ENCODE assay signal across 31 cellular contexts in genomic region chr3:40576431-40576830, GRCh38.
"Had no signal": no experiment of that assay in that cellular context is flagged by ENCODE, and none has a peak within 500 bp of the region (broad histone marks: within the 10 kb centered on the region; RNA-seq: fewer than 3 reads in every experiment).

No MANE protein-coding gene starts in this region.

- H3K4me1 Mint-ChIP-seq: naive B cell; natural killer cell; stimulated activated memory B cell treated with anti-CD40 and anti-IgM and Interleukin-4, amounts not matched to agents 10 μg/mL and 1 μg/mL and 100 μg/mL, for 72 hours; stimulated activated naive CD8-positive, alpha-beta T cell treated with anti-CD3 and anti-CD28 coated beads, Interleukin-15, amount 100 ng/mL, for 72 hours had no signal

- H3K27ac Mint-ChIP-seq: mesothelial cell of epicardium; naive B cell; natural killer cell; nephron progenitor cell; neural progenitor cell; stimulated activated memory B cell treated with anti-CD40 and anti-IgM and Interleukin-4, amounts not matched to agents 10 μg/mL and 1 μg/mL and 100 μg/mL, for 72 hours; stimulated activated naive CD8-positive, alpha-beta T cell treated with anti-CD3 and anti-CD28 coated beads, Interleukin-15, amount 100 ng/mL, for 72 hours had no signal

- H3K36me3 Mint-ChIP-seq: mesothelial cell of epicardium; naive B cell; natural killer cell; neural progenitor cell; stimulated activated memory B cell treated with anti-CD40 and anti-IgM and Interleukin-4, amounts not matched to agents 10 μg/mL and 1 μg/mL and 100 μg/mL, for 72 hours had no signal

- H3K9ac ChIP-seq: neural progenitor cell, parathyroid adenoma had no signal

- H3K4me2 ChIP-seq: neural progenitor cell, smooth muscle cell had no signal

- H3K4me3 ChIP-seq: left lung, lower lobe of right lung, neural progenitor cell, psoas muscle, right atrium auricular region, right lobe of liver, smooth muscle cell, testis, thyroid gland, transverse colon, upper lobe of left lung, vagina had no signal

- H3K27ac ChIP-seq: left lung, lower lobe of right lung, neural progenitor cell, neutrophil, parathyroid adenoma, psoas muscle, right atrium auricular region, right lobe of liver, testis, thyroid gland, transverse colon, upper lobe of left lung, vagina had no signal

- H3K4me1 ChIP-seq: left lung, lower lobe of right lung, parathyroid adenoma, psoas muscle, right atrium auricular region, right lobe of liver, testis, thyroid gland, transverse colon, vagina had no signal

- H3K9me3 Mint-ChIP-seq: mesothelial cell of epicardium; naive B cell; natural killer cell; nephron progenitor cell; neural progenitor cell; stimulated activated memory B cell treated with anti-CD40 and anti-IgM and Interleukin-4, amounts not matched to agents 10 μg/mL and 1 μg/mL and 100 μg/mL, for 72 hours; stimulated activated naive CD8-positive, alpha-beta T cell treated with anti-CD3 and anti-CD28 coated beads, Interleukin-15, amount 100 ng/mL, for 72 hours had no signal

- H3K9me3 ChIP-seq: left lung, lower lobe of right lung, neutrophil, psoas muscle, right atrium auricular region, right lobe of liver, testis, thyroid gland, transverse colon, upper lobe of left lung, vagina had no signal

- H3K36me3 ChIP-seq: left lung, lower lobe of right lung, neural progenitor cell, neutrophil, right atrium auricular region, right lobe of liver, thyroid gland, transverse colon, upper lobe of left lung, vagina had no signal

- H3K27me3 ChIP-seq: left lung, neural progenitor cell, right atrium auricular region, right lobe of liver, testis, thyroid gland, transverse colon, upper lobe of left lung, vagina had no signal

- H3K79me2 ChIP-seq: parathyroid adenoma had no signal

- H3K4me3 Mint-ChIP-seq: mesothelial cell of epicardium; naive B cell; natural killer cell; nephron progenitor cell; neural progenitor cell; stimulated activated memory B cell treated with anti-CD40 and anti-IgM and Interleukin-4, amounts not matched to agents 10 μg/mL and 1 μg/mL and 100 μg/mL, for 72 hours; stimulated activated naive CD8-positive, alpha-beta T cell treated with anti-CD3 and anti-CD28 coated beads, Interleukin-15, amount 100 ng/mL, for 72 hours had no signal

- H2AFZ ChIP-seq: neural progenitor cell, parathyroid adenoma had no signal

- DNase-seq: hippocampal formation; kidney; left colon; left lung; lower lobe of right lung; mesendoderm; naive B cell; natural killer cell; nephron progenitor cell; occipital lobe; psoas muscle; right lobe of liver; stimulated activated CD4-positive, alpha-beta T cell treated with anti-CD3 and anti-CD28 coated beads, Interleukin-1b, Interleukin-23, amount 100 ng/mL, for 48 hours; stimulated activated CD4-positive, alpha-beta T cell treated with anti-CD3 and anti-CD28 coated beads, Interleukin-2, amount 100 ng/mL, for 48 hours; stimulated activated CD4-positive, alpha-beta T cell treated with anti-CD3 and anti-CD28 coated beads, Interleukin-4, amount 100 ng/mL, for 4 hours; stimulated activated CD8-positive, alpha-beta memory T cell treated with anti-CD3 and anti-CD28 coated beads, Interleukin-4, amount 100 ng/mL, for 48 hours; stimulated activated naive CD4-positive, alpha-beta T cell treated with Interleukin-2 at 50 U/mL for 16 hours; stimulated activated naive CD8-positive, alpha-beta T cell treated with anti-CD3 and anti-CD28 coated beads, Interleukin-15, amount 100 ng/mL, for 72 hours; substantia nigra; testis; thyroid gland; transverse colon; upper lobe of left lung had no signal
